10 cellular contexts compared by ENCODE assay signal in genomic region chr13:87259479-87260083, GRCh38.
DNase-seq lines count a peak whose midpoint lies in the region; ATAC-seq and TF ChIP-seq lines count a peak whose summit lies in the region.
"Had no signal": no experiment of that assay in that cellular context is flagged by ENCODE, and none has a peak within 500 bp of the region (broad histone marks: within the 10 kb centered on the region; RNA-seq: fewer than 3 reads in every experiment).

No MANE protein-coding gene starts in this region.

- no peak overlapping the region for H3K4me3 ChIP-seq in WI38 (ENCODE audit: low read depth, low read length)

- DNase-seq in DMS53 treated with DMSO at 0.1 percent for 48 hours (lab: John Stamatoyannopoulos, UW; ENCODE audit: unreplicated experiment) (peak; percentile 0), LHCN-M2 (ENCODE audit: low read depth) (peak; percentile 19), left lobe of liver (ENCODE audit: low spot score) (no peak), UCSD-AML1 (lab: John Stamatoyannopoulos, UW; ENCODE audit: unreplicated experiment) (no peak), NCI-H1417 treated with DMSO at 0.1 percent for 48 hours (lab: John Stamatoyannopoulos, UW) (no peak)
- DNase-seq: activated naive CD4-positive, alpha-beta T cell had no signal

- peak; percentile 81 for ATAC-seq in left lobe of liver
- ATAC-seq in GM21515 (IDR thresholded peaks at IDR 0.05; ENCODE audit: unreplicated experiment), result no peak
- no peak for ATAC-seq in GM18520 (IDR thresholded peaks at IDR 0.05; ENCODE audit: unreplicated experiment)
- ATAC-seq: natural killer cell treated with Interleukin-12 subunit alpha and Interleukin-12 subunit beta and Interleukin-15 and Interleukin-18, amount 100 ng/mL, for 72 hours had no signal

- peak; percentile 41 for TF ChIP-seq CTCF in WI38 (IDR thresholded peaks at IDR 0.05; ENCODE audit: low read depth, low read length)

Comparison
In these comparisons a context has a peak if more than half of its experiments do, and no peak if none do; other contexts are left out.
1. DNase-seq: peak in DMS53 treated with DMSO at 0.1 percent for 48 hours (single experiment) and LHCN-M2 (single experiment); none in left lobe of liver (single experiment), UCSD-AML1 (single experiment) and NCI-H1417 treated with DMSO at 0.1 percent for 48 hours (single experiment).